ENCODE assay signal across 1 cellular context in the genomic region with DNA sequence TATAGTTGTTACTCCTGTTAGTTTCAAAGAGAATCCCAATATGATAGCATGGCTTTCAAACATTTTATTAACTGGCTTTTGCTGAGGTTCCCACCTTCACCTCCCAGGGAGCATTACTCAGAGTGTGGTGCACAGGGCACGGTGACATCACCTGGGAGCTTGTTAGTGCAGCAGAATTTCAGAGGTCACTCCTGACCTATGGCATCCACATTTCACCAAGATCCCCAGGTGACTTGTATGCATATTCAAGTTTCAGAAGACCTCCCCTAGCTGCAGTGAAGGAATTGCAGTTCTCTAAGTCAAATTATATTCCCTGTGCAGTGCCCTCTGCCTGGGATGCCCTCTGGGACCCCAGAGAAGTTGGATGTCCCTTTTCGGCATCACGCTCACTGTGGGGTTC.
TF ChIP-seq lines count a peak whose summit lies in the region.

No MANE protein-coding gene starts in this region.

TF ChIP-seq in HEK293, 187 proteins besides CTCF, POLR2A, EP300 and RAD21:
- TF ChIP-seq ZNF121 (tag by site-specific recombination; IDR thresholded peaks at IDR 0.05) = no peak
- TF ChIP-seq GLIS1 (tag by site-specific recombination; IDR thresholded peaks at IDR 0.05) = peak; percentile 73
